13 cellular contexts compared by ENCODE assay signal in genomic region chr2:6970976-6971480, GRCh38.
"Had no signal": no experiment of that assay in that cellular context is flagged by ENCODE, and none has a peak within 500 bp of the region (broad histone marks: within the 10 kb centered on the region; RNA-seq: fewer than 3 reads in every experiment).

No MANE protein-coding gene starts in this region.

- H3K27ac Mint-ChIP-seq: activated CD4-positive, alpha-beta memory T cell treated with anti-CD3 and anti-CD28 coated beads, Interleukin-2, amount 10 ng/mL, durations not matched to agents 7 days and 5 days; activated CD4-positive, alpha-beta T cell treated with anti-CD3 and anti-CD28 coated beads for 36 hours; activated T-helper 1 cell treated with anti-CD3 and anti-CD28 coated beads, Interleukin-12 subunit alpha, Interleukin-12 subunit beta, Interleukin-2, Interleukin-4 antibody, amounts not matched to agents 30 ng/mL and 10 ng/mL and 1 ng/mL, durations not matched to agents 14 hours and 24 hours and 36 hours; stimulated activated naive B cell treated with anti-CD40 and anti-IgM and Interleukin-4, amounts not matched to agents 10 μg/mL and 1 μg/mL and 100 μg/mL, for 72 hours had no signal

- H3K9me3 Mint-ChIP-seq: activated CD4-positive, alpha-beta memory T cell treated with anti-CD3 and anti-CD28 coated beads, Interleukin-2, amount 10 ng/mL, durations not matched to agents 7 days and 5 days; activated T-helper 1 cell treated with anti-CD3 and anti-CD28 coated beads, Interleukin-12 subunit alpha, Interleukin-12 subunit beta, Interleukin-2, Interleukin-4 antibody, amounts not matched to agents 30 ng/mL and 10 ng/mL and 1 ng/mL, durations not matched to agents 14 hours and 24 hours and 36 hours had no signal

- H3K27me3 Mint-ChIP-seq: activated CD4-positive, alpha-beta memory T cell treated with anti-CD3 and anti-CD28 coated beads, Interleukin-2, amount 10 ng/mL, durations not matched to agents 7 days and 5 days; activated CD4-positive, alpha-beta T cell treated with anti-CD3 and anti-CD28 coated beads for 36 hours; stimulated activated naive B cell treated with anti-CD40 and anti-IgM and Interleukin-4, amounts not matched to agents 10 μg/mL and 1 μg/mL and 100 μg/mL, for 72 hours had no signal

- H3K4me2 ChIP-seq: hepatocyte had no signal

- H3K36me3 ChIP-seq: transverse colon had no signal

- H3K27ac ChIP-seq: hepatocyte, skin epidermis, transverse colon, WERI-Rb-1 had no signal

- H3K4me3 ChIP-seq: hepatocyte, skin epidermis, transverse colon had no signal

- H3K4me1 Mint-ChIP-seq: activated CD4-positive, alpha-beta memory T cell treated with anti-CD3 and anti-CD28 coated beads, Interleukin-2, amount 10 ng/mL, durations not matched to agents 7 days and 5 days; stimulated activated naive B cell treated with anti-CD40 and anti-IgM and Interleukin-4, amounts not matched to agents 10 μg/mL and 1 μg/mL and 100 μg/mL, for 72 hours had no signal

- DNase-seq: activated CD4-positive, alpha-beta memory T cell treated with anti-CD3 and anti-CD28 coated beads, Interleukin-2, amount 10 ng/mL, durations not matched to agents 7 days and 5 days; activated CD4-positive, alpha-beta T cell treated with anti-CD3 and anti-CD28 coated beads for 36 hours; midbrain; stimulated activated CD4-positive, alpha-beta T cell treated with anti-CD3 and anti-CD28 coated beads, Interleukin-15, amount 100 ng/mL, for 24 hours; stimulated activated CD4-positive, alpha-beta T cell treated with anti-CD3 and anti-CD28 coated beads, Interleukin-4, amount 100 ng/mL, for 1 hour; stimulated activated naive B cell treated with anti-CD40 and anti-IgM and Interleukin-4, amounts not matched to agents 10 μg/mL and 1 μg/mL and 100 μg/mL, for 72 hours; transverse colon; WERI-Rb-1 had no signal

- H3K9me3 ChIP-seq: transverse colon had no signal

- H3K4me3 Mint-ChIP-seq: activated CD4-positive, alpha-beta memory T cell treated with anti-CD3 and anti-CD28 coated beads, Interleukin-2, amount 10 ng/mL, durations not matched to agents 7 days and 5 days; activated CD4-positive, alpha-beta T cell treated with anti-CD3 and anti-CD28 coated beads for 36 hours; activated T-helper 1 cell treated with anti-CD3 and anti-CD28 coated beads, Interleukin-12 subunit alpha, Interleukin-12 subunit beta, Interleukin-2, Interleukin-4 antibody, amounts not matched to agents 30 ng/mL and 10 ng/mL and 1 ng/mL, durations not matched to agents 14 hours and 24 hours and 36 hours; stimulated activated naive B cell treated with anti-CD40 and anti-IgM and Interleukin-4, amounts not matched to agents 10 μg/mL and 1 μg/mL and 100 μg/mL, for 72 hours had no signal

- ATAC-seq: activated CD4-positive, alpha-beta T cell treated with anti-CD3 and anti-CD28 coated beads for 36 hours; esophagus mucosa; left lobe of liver; stimulated activated naive B cell treated with anti-CD40 and anti-IgM and Interleukin-4, amounts not matched to agents 10 μg/mL and 1 μg/mL and 100 μg/mL, for 72 hours had no signal

- H3K27me3 ChIP-seq: hepatocyte, transverse colon had no signal
